8 cellular contexts compared by ENCODE assay signal in genomic region chr1:230867903-230868735, GRCh38. TPM values are rescaled to one million over a fixed set of nuclear protein-coding genes. Genes with fewer than 3 reads are reported as not detected.
DNase-seq lines count a peak whose midpoint lies in the region; ATAC-seq lines count a peak whose summit lies in the region.

A gene with protein sequence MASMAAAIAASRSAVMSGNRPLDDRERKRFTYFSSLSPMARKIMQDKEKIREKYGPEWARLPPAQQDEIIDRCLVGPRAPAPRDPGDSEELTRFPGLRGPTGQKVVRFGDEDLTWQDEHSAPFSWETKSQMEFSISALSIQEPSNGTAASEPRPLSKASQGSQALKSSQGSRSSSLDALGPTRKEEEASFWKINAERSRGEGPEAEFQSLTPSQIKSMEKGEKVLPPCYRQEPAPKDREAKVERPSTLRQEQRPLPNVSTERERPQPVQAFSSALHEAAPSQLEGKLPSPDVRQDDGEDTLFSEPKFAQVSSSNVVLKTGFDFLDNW (minus strand): TSS chr1:230868521. CDS start chr1:230868512, 9 bp downstream.

- H3K27ac ChIP-seq in mesendoderm (ENCODE audit: low read depth, low read length) = peak within 1 kb of the TSS; percentile 96

- peak within 1 kb of the TSS; percentile 87 for H2BK5ac ChIP-seq in mesendoderm (ENCODE audit: low read length)

- peaks cover 19% of the 10 kb centered on the region for H3K4me1 Mint-ChIP-seq in activated CD8-positive, alpha-beta T cell treated with anti-CD3 and anti-CD28 coated beads, Interleukin-2, amount 10 ng/mL, durations not matched to agents 7 days and 5 days (ENCODE audit: low read depth)

- H3K79me1 ChIP-seq in mesendoderm (ENCODE audit: low read length) = peaks cover 17% of the 10 kb centered on the region

- peak within 1 kb of the TSS; percentile 81 for H4K5ac ChIP-seq in mesendoderm (ENCODE audit: low read length)

- H3K9ac ChIP-seq in mesendoderm (ENCODE audit: low read length) = peak within 1 kb of the TSS; percentile 95

- H3K36me3 Mint-ChIP-seq in activated CD8-positive, alpha-beta T cell treated with anti-CD3 and anti-CD28 coated beads, Interleukin-2, amount 10 ng/mL, durations not matched to agents 7 days and 5 days (ENCODE audit: low read depth) = no peaks in the 10 kb centered on the region

- peaks cover 14% of the 10 kb centered on the region for H3K79me2 ChIP-seq in mesendoderm (ENCODE audit: control insufficient read depth, insufficient read depth, low read length)

- H3K27ac Mint-ChIP-seq in activated CD8-positive, alpha-beta T cell treated with anti-CD3 and anti-CD28 coated beads, Interleukin-2, amount 10 ng/mL, durations not matched to agents 7 days and 5 days = peak within 1 kb of the TSS; percentile 71

- peak; percentile 73 for ATAC-seq in HG02938 (IDR thresholded peaks at IDR 0.05; ENCODE audit: unreplicated experiment)
- peak; percentile 94 for ATAC-seq in activated CD8-positive, alpha-beta T cell treated with anti-CD3 and anti-CD28 coated beads, Interleukin-2, amount 10 ng/mL, durations not matched to agents 7 days and 5 days

- POLR2A ChIA-PET in activated CD8-positive, alpha-beta T cell treated with anti-CD3 and anti-CD28 coated beads, Interleukin-2, amount 10 ng/mL, durations not matched to agents 7 days and 5 days (lab: Charles Lee) = interaction anchor here (0.9 kb wide), 1 partner anchor 10 kb away, joined by 3 read pairs; no protein-coding TSS in a partner anchor

- peak within 1 kb of the TSS; percentile 99 for H3K56ac ChIP-seq in mesendoderm (ENCODE audit: low read length)

- peak within 1 kb of the TSS; percentile 59 for H2BK15ac ChIP-seq in mesendoderm (replicated peaks; ENCODE audit: low read depth)

- peak; percentile 9 for DNase-seq in NOMO-1 treated with DMSO at 0.1 percent for 48 hours (lab: John Stamatoyannopoulos, UW; ENCODE audit: unreplicated experiment)
- no peak for DNase-seq in NOMO-1 treated with dmso at 0.1 percent for 144 hours (lab: John Stamatoyannopoulos, UW; ENCODE audit: unreplicated experiment)
- peak; percentile 86 for DNase-seq in NCI-H2227 (lab: John Stamatoyannopoulos, UW; ENCODE audit: unreplicated experiment)
- peak; percentile 69 for DNase-seq in activated CD8-positive, alpha-beta T cell treated with anti-CD3 and anti-CD28 coated beads, Interleukin-2, amount 10 ng/mL, durations not matched to agents 7 days and 5 days
- DNase-seq in effector CD8-positive, alpha-beta T cell (lab: John Stamatoyannopoulos, UW) = peak; percentile 73
- DNase-seq in mesendoderm = peak; percentile 71
- peak; percentile 61 for DNase-seq in stimulated activated CD8-positive, alpha-beta memory T cell treated with anti-CD3 and anti-CD28 coated beads, Interleukin-15, amount 100 ng/mL, for 1 hour (ENCODE audit: low read depth)

- peak within 1 kb of the TSS; percentile 93 for H3K4me2 ChIP-seq in mesendoderm (ENCODE audit: low read length)

- H3K4ac ChIP-seq in mesendoderm (ENCODE audit: low read depth, low read length) = peak within 1 kb of the TSS; percentile 62

- H2BK120ac ChIP-seq in mesendoderm (ENCODE audit: low read depth, low read length) = peak within 1 kb of the TSS; percentile 89

- H3K4me1 ChIP-seq in mesendoderm (ENCODE audit: control insufficient read depth, low read depth, low read length) = peaks cover 4% of the 10 kb centered on the region

- peak within 1 kb of the TSS; percentile 81 for H3K4me3 Mint-ChIP-seq in activated CD8-positive, alpha-beta T cell treated with anti-CD3 and anti-CD28 coated beads, Interleukin-2, amount 10 ng/mL, durations not matched to agents 7 days and 5 days

- H3K27me3 Mint-ChIP-seq in activated CD8-positive, alpha-beta T cell treated with anti-CD3 and anti-CD28 coated beads, Interleukin-2, amount 10 ng/mL, durations not matched to agents 7 days and 5 days (ENCODE audit: low read depth) = peaks cover 41% of the 10 kb centered on the region

- peak within 1 kb of the TSS; percentile 97 for H3K4me3 ChIP-seq in mesendoderm (ENCODE audit: low read length)

- peak within 1 kb of the TSS; percentile 88 for H3K18ac ChIP-seq in mesendoderm (ENCODE audit: low read length)

- CTCF ChIA-PET in activated CD8-positive, alpha-beta T cell treated with anti-CD3 and anti-CD28 coated beads, Interleukin-2, amount 10 ng/mL, durations not matched to agents 7 days and 5 days (lab: Charles Lee) = interaction anchor here (0.6 to 1.7 kb wide), 2 partner anchors 48 to 225 kb away, joined by 3 to 5 read pairs; no protein-coding TSS in a partner anchor

- H3K27me3 ChIP-seq in mesendoderm (ENCODE audit: insufficient read depth, low read length, poor library complexity) = no peaks in the 10 kb centered on the region

- peak within 1 kb of the TSS; percentile 70 for H4K8ac ChIP-seq in mesendoderm (ENCODE audit: low read depth, low read length)

- H2AK5ac ChIP-seq in mesendoderm (ENCODE audit: low read length) = no peak within 1 kb of the TSS

- WGBS in mesendoderm (ENCODE audit: extremely low coverage, insufficient coverage, low lambda C conversion rate) = no CpG with 5 or more reads among the region's 96 CpGs

- H3K23ac ChIP-seq in mesendoderm (ENCODE audit: low read length) = peak within 1 kb of the TSS; percentile 98

- no peaks in the 10 kb centered on the region for H3K9me3 Mint-ChIP-seq in activated CD8-positive, alpha-beta T cell treated with anti-CD3 and anti-CD28 coated beads, Interleukin-2, amount 10 ng/mL, durations not matched to agents 7 days and 5 days (ENCODE audit: insufficient read depth)

- no peaks in the 10 kb centered on the region for H3K36me3 ChIP-seq in mesendoderm (ENCODE audit: control insufficient read depth, insufficient read depth, low read length)

RNA-seq across cellular contexts. Expression of the gene that starts here (rescaled TPM):
- 1 to 10 TPM; 2.5 to 2.6 TPM for total RNA-seq in activated CD8-positive, alpha-beta T cell treated with anti-CD3 and anti-CD28 coated beads, Interleukin-2, amount 10 ng/mL, durations not matched to agents 7 days and 5 days
- 29.8 TPM for polyA plus RNA-seq in mesendoderm (2013, experiment 1 of 2)
- polyA plus RNA-seq in mesendoderm (2013, experiment 2 of 2) = 29.2 TPM
